ENCODE assay signal across 15 cellular contexts in genomic region chr4:95761871-95762270, GRCh38.
"Had no signal": no experiment of that assay in that cellular context is flagged by ENCODE, and none has a peak within 500 bp of the region (broad histone marks: within the 10 kb centered on the region; RNA-seq: fewer than 3 reads in every experiment).

No MANE protein-coding gene starts in this region.

- H3K27ac Mint-ChIP-seq: activated naive CD8-positive, alpha-beta T cell treated with anti-CD3 and anti-CD28 coated beads, Interleukin-2, amount 10 ng/mL, durations not matched to agents 7 days and 5 days; mesothelial cell of epicardium; nephron progenitor cell; stimulated activated effector memory CD8-positive, alpha-beta T cell treated with anti-CD3 and anti-CD28 coated beads, Interleukin-12 subunit alpha, Interleukin-12 subunit beta, amount 100 ng/mL, for 72 hours had no signal

- H3K4me1 Mint-ChIP-seq: nephron progenitor cell; stimulated activated effector memory CD8-positive, alpha-beta T cell treated with anti-CD3 and anti-CD28 coated beads, Interleukin-12 subunit alpha, Interleukin-12 subunit beta, amount 100 ng/mL, for 72 hours had no signal

- DNase-seq: activated CD4-positive, alpha-beta T cell treated with anti-CD3 and anti-CD28 coated beads, Interleukin-2, amount 50 U/mL, for 1 hour; activated CD8-positive, alpha-beta memory T cell treated with anti-CD3 and anti-CD28 coated beads for 24 hours; activated naive CD4-positive, alpha-beta T cell; activated naive CD8-positive, alpha-beta T cell treated with anti-CD3 and anti-CD28 coated beads, Interleukin-2, amount 10 ng/mL, durations not matched to agents 7 days and 5 days; anterior cingulate cortex; colonic mucosa; esophagus squamous epithelium; nephron progenitor cell; psoas muscle; right lobe of liver; stimulated activated CD4-positive, alpha-beta T cell treated with anti-CD3 and anti-CD28 coated beads, Interleukin-1b, Interleukin-23, amount 100 ng/mL, for 48 hours had no signal

- H3K27me3 Mint-ChIP-seq: activated naive CD8-positive, alpha-beta T cell treated with anti-CD3 and anti-CD28 coated beads, Interleukin-2, amount 10 ng/mL, durations not matched to agents 7 days and 5 days had no signal

- ATAC-seq: activated CD4-positive, CD25-positive, alpha-beta regulatory T cell treated with anti-CD3 and anti-CD28 coated beads, Interleukin-2, amount 50 U/mL, for 24 hours; psoas muscle; right lobe of liver; stimulated activated effector memory CD8-positive, alpha-beta T cell treated with anti-CD3 and anti-CD28 coated beads, Interleukin-12 subunit alpha, Interleukin-12 subunit beta, amount 100 ng/mL, for 72 hours had no signal

- H3K4me3 ChIP-seq: colonic mucosa, esophagus squamous epithelium, psoas muscle, right lobe of liver had no signal

- H3K27ac ChIP-seq: colonic mucosa, esophagus squamous epithelium, psoas muscle, right lobe of liver had no signal

- H3K27me3 ChIP-seq: colonic mucosa, esophagus squamous epithelium, right lobe of liver had no signal

- H3K36me3 Mint-ChIP-seq: activated naive CD8-positive, alpha-beta T cell treated with anti-CD3 and anti-CD28 coated beads, Interleukin-2, amount 10 ng/mL, durations not matched to agents 7 days and 5 days; stimulated activated effector memory CD8-positive, alpha-beta T cell treated with anti-CD3 and anti-CD28 coated beads, Interleukin-12 subunit alpha, Interleukin-12 subunit beta, amount 100 ng/mL, for 72 hours had no signal

- H3K9me3 ChIP-seq: colonic mucosa, psoas muscle, right lobe of liver had no signal

- H3K4me3 Mint-ChIP-seq: activated naive CD8-positive, alpha-beta T cell treated with anti-CD3 and anti-CD28 coated beads, Interleukin-2, amount 10 ng/mL, durations not matched to agents 7 days and 5 days; mesothelial cell of epicardium; nephron progenitor cell; stimulated activated effector memory CD8-positive, alpha-beta T cell treated with anti-CD3 and anti-CD28 coated beads, Interleukin-12 subunit alpha, Interleukin-12 subunit beta, amount 100 ng/mL, for 72 hours had no signal

- H3K4me1 ChIP-seq: colonic mucosa, esophagus squamous epithelium, psoas muscle, right lobe of liver had no signal

- H3K9me3 Mint-ChIP-seq: nephron progenitor cell had no signal

- H3K36me3 ChIP-seq: colonic mucosa, esophagus squamous epithelium, right lobe of liver had no signal

- FAIRE-seq: urothelium cell line had no signal
